34 cellular contexts compared by ENCODE assay signal in genomic region chr3:48180021-48180420, GRCh38. TPM values are rescaled to one million over a fixed set of nuclear protein-coding genes. Genes with fewer than 3 reads are reported as not detected.
"Had no signal": no experiment of that assay in that cellular context is flagged by ENCODE, and none has a peak within 500 bp of the region (broad histone marks: within the 10 kb centered on the region; RNA-seq: fewer than 3 reads in every experiment).

No MANE protein-coding gene starts in this region.

- ATAC-seq: activated CD8-positive, alpha-beta memory T cell treated with anti-CD3 and anti-CD28 coated beads, Interleukin-2, amount 10 ng/mL, durations not matched to agents 7 days and 5 days; activated naive CD8-positive, alpha-beta T cell treated with anti-CD3 and anti-CD28 coated beads, Interleukin-2, amount 50 U/mL, for 24 hours; K562; Right ventricle myocardium inferior had no signal

- DNase-seq: activated CD4-positive, alpha-beta memory T cell treated with anti-CD3 and anti-CD28 coated beads, Interleukin-2, amount 10 ng/mL, durations not matched to agents 7 days and 5 days; activated CD4-positive, alpha-beta T cell treated with anti-CD3 and anti-CD28 coated beads for 1 hour; activated CD4-positive, alpha-beta T cell treated with anti-CD3 and anti-CD28 coated beads for 48 hours; activated CD4-positive, CD25-positive, alpha-beta regulatory T cell; activated CD8-positive, alpha-beta memory T cell treated with anti-CD3 and anti-CD28 coated beads for 24 hours; activated CD8-positive, alpha-beta memory T cell treated with anti-CD3 and anti-CD28 coated beads, Interleukin-2, amount 10 ng/mL, durations not matched to agents 7 days and 5 days; activated CD8-positive, alpha-beta memory T cell treated with anti-CD3 and anti-CD28 coated beads, Interleukin-2, amount 50 U/mL, for 48 hours; activated effector memory CD4-positive, alpha-beta T cell treated with Interleukin-2 at 50 U/mL for 16 hours; activated naive CD4-positive, alpha-beta T cell treated with anti-CD3 and anti-CD28 coated beads, Interleukin-2, amount 10 ng/mL, durations not matched to agents 7 days and 5 days; activated naive CD8-positive, alpha-beta T cell treated with anti-CD3 and anti-CD28 coated beads, Interleukin-2, amount 50 U/mL, for 24 hours; activated T-cell treated with anti-CD3 and anti-CD28 coated beads, Interleukin-2, amount 50 U/mL, for 48 hours; anterior cingulate cortex; central memory CD4-positive, alpha-beta T cell; MG63; NCI-H1048; NCI-H1105 treated with DMSO at 0.1 percent for 48 hours; NCI-H1436; NCI-H1694; NCI-H2029; NCI-H2171 treated with DMSO at 0.1 percent for 48 hours; NCI-H226; NCI-H446 treated with DMSO at 0.1 percent for 48 hours; NCI-H526; NCI-H748 treated with DMSO at 0.1 percent for 48 hours; NK-92 treated with Interleukin-12 subunit alpha and Interleukin-12 subunit beta, amount 100 ng/mL, for 24 hours; PC-9; SW 1271; T-helper 1 cell; T-helper 2 cell; T-helper 9 cell had no signal

- H3K27ac ChIP-seq: PC-9, RWPE1, VCaP had no signal

- H2AFZ ChIP-seq: PC-9 had no signal

- H3K9me3 ChIP-seq: MG63 had no signal

- H3K4me3 ChIP-seq: K562, MG63, PC-9 had no signal

- H3K4me2 ChIP-seq: PC-9 had no signal

- H3K27me3 ChIP-seq: MG63 had no signal

RNA-seq across cellular contexts. Expression of gene CAMP, which starts 43.3 kb away (rescaled TPM):
- total RNA-seq: activated CD4-positive, alpha-beta memory T cell treated with anti-CD3 and anti-CD28 coated beads, Interleukin-2, amount 10 ng/mL, durations not matched to agents 7 days and 5 days; activated CD8-positive, alpha-beta memory T cell treated with anti-CD3 and anti-CD28 coated beads, Interleukin-2, amount 10 ng/mL, durations not matched to agents 7 days and 5 days; PC-9 had no signal
- polyA plus RNA-seq: K562 had no signal
